ENCODE assay signal across 24 cellular contexts in the genomic region with DNA sequence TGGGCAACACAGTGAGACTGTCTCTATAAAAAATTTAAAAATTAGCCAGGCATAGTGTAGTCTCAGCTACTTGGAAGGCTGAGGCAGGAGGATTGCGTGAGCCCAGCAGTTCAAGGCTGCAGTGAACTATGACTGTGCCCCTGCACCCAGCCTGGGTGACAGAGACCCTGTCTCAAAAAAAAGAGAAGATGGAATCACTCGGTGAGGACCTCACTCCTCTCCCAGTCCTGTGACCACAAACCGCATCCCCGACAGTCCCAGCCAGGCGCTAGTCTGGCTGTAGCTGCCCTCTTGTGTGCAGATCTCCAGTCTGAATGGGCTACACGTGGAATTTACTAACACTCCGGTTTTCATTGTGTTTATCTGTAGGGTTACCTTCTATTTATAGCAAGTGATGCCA. TPM values are rescaled to one million over a fixed set of nuclear protein-coding genes. Genes with fewer than 3 reads are reported as not detected.
"Had no signal": no experiment of that assay in that cellular context is flagged by ENCODE, and none has a peak within 500 bp of the region (broad histone marks: within the 10 kb centered on the region; RNA-seq: fewer than 3 reads in every experiment).

No MANE protein-coding gene starts in this region.

- ATAC-seq: activated CD4-positive, alpha-beta T cell treated with anti-CD3 and anti-CD28 coated beads for 36 hours; activated T-cell treated with anti-CD3 and anti-CD28 coated beads, Interleukin-2, amount 50 U/mL, for 4 hours; heart left ventricle; left ventricle myocardium superior had no signal

- H3K4me3 ChIP-seq: colonic mucosa, esophagus squamous epithelium, heart left ventricle, prostate gland, skin epidermis had no signal

- H3K4me3 Mint-ChIP-seq: activated CD4-positive, alpha-beta T cell treated with anti-CD3 and anti-CD28 coated beads for 36 hours; activated naive CD4-positive, alpha-beta T cell treated with anti-CD3 and anti-CD28 coated beads for 36 hours; activated naive CD8-positive, alpha-beta T cell treated with anti-CD3 and anti-CD28 coated beads, Interleukin-2, amount 10 ng/mL, durations not matched to agents 7 days and 5 days; activated T-cell treated with anti-CD3 and anti-CD28 coated beads, Interleukin-2, amount 50 U/mL, for 4 hours; endodermal cell; natural killer cell treated with Interleukin-12 subunit alpha and Interleukin-12 subunit beta and Interleukin-15 and Interleukin-18, amount 100 ng/mL, for 72 hours; WTC11 had no signal

- H3K9me3 ChIP-seq: colonic mucosa, esophagus squamous epithelium, heart left ventricle, prostate gland had no signal

- H3K4me1 Mint-ChIP-seq: endodermal cell, WTC11 had no signal

- H3K9me3 Mint-ChIP-seq: activated naive CD4-positive, alpha-beta T cell treated with anti-CD3 and anti-CD28 coated beads for 36 hours; activated naive CD8-positive, alpha-beta T cell treated with anti-CD3 and anti-CD28 coated beads, Interleukin-2, amount 10 ng/mL, durations not matched to agents 7 days and 5 days; activated T-cell treated with anti-CD3 and anti-CD28 coated beads, Interleukin-2, amount 50 U/mL, for 4 hours; endodermal cell; natural killer cell treated with Interleukin-12 subunit alpha and Interleukin-12 subunit beta and Interleukin-15 and Interleukin-18, amount 100 ng/mL, for 72 hours; WTC11 had no signal

- DNase-seq: activated CD4-positive, alpha-beta T cell treated with anti-CD3 and anti-CD28 coated beads for 36 hours; activated CD4-positive, alpha-beta T cell treated with anti-CD3 and anti-CD28 coated beads, Interleukin-2, amount 50 U/mL, for 48 hours; activated CD8-positive, alpha-beta memory T cell treated with anti-CD3 and anti-CD28 coated beads, Interleukin-2, amount 50 U/mL, for 48 hours; activated naive CD4-positive, alpha-beta T cell treated with anti-CD3 and anti-CD28 coated beads for 36 hours; activated naive CD8-positive, alpha-beta T cell treated with anti-CD3 and anti-CD28 coated beads, Interleukin-2, amount 10 ng/mL, durations not matched to agents 7 days and 5 days; activated T-cell treated with anti-CD3 and anti-CD28 coated beads, Interleukin-2, amount 50 U/mL, for 4 hours; amniotic stem cell; colonic mucosa; endodermal cell; esophagus squamous epithelium; heart left ventricle; left ventricle myocardium superior; mammary epithelial cell; midbrain; stimulated activated CD4-positive, alpha-beta T cell treated with anti-CD3 and anti-CD28 coated beads, Interleukin-2, amount 100 ng/mL, for 24 hours; stimulated activated naive CD4-positive, alpha-beta T cell; T1000 had no signal

- H3K27me3 ChIP-seq: colonic mucosa, esophagus squamous epithelium, heart left ventricle had no signal

- FAIRE-seq: bronchial epithelial cell, islet of Langerhans had no signal

- H3K27ac ChIP-seq: colonic mucosa, esophagus squamous epithelium, prostate gland, skin epidermis had no signal

- H3K4me1 ChIP-seq: colonic mucosa had no signal

- H3K27ac Mint-ChIP-seq: activated CD4-positive, alpha-beta T cell treated with anti-CD3 and anti-CD28 coated beads for 36 hours; activated naive CD4-positive, alpha-beta T cell treated with anti-CD3 and anti-CD28 coated beads for 36 hours; activated naive CD8-positive, alpha-beta T cell treated with anti-CD3 and anti-CD28 coated beads, Interleukin-2, amount 10 ng/mL, durations not matched to agents 7 days and 5 days; endodermal cell; WTC11 had no signal

- H3K36me3 ChIP-seq: colonic mucosa had no signal

RNA-seq across cellular contexts. Expression of gene CIITA, which starts 54.1 kb away (rescaled TPM):
- total RNA-seq: bronchial epithelial cell, osteocyte had no signal
